In the genomic region with DNA sequence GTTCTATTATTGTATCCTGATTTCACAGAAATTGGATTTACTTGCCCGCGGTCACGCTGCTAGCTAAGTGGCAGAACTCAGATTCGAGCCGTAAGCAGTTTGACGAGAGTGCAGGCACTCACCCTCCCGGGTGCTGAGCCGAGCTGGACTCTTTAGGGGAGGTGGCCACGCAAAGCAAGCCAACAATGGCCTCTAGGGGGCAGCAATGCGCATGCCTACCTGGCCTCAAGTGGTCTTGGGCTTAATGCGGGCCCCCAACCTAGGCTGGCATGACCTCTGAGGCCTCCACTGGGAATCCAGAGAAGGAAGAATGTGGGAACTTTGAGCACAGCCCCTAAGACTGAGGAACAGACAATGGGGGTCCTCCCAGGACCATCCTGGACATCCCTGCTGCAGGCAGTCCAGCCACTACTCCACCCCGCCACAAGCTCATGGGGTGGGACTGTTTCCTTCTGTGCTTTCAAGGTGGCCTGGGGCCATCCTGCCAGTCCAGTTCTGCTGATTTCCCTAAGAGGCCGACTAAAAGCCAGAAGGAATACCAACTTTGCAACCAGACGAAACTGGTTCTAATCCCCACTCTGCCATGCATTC, we compare ENCODE assay signal across 8 cellular contexts.
DNase-seq lines count a peak whose midpoint lies in the region; ATAC-seq and TF ChIP-seq lines count a peak whose summit lies in the region.

No MANE protein-coding gene starts in this region.

- TF ChIP-seq EP300 in neural cell (conservative IDR thresholded peaks at IDR 0.05; ENCODE audit: poor library complexity, severe bottlenecking), result no peak

- H3K27me3 Mint-ChIP-seq in CD4-positive, CD25-positive, alpha-beta regulatory T cell, result no peaks in the 10 kb centered on the region
- no peaks in the 10 kb centered on the region for H3K27me3 Mint-ChIP-seq in activated CD4-positive, alpha-beta memory T cell treated with anti-CD3 and anti-CD28 coated beads for 36 hours

- no peaks in the 10 kb centered on the region for H3K79me2 ChIP-seq in neural cell (replicated peaks; ENCODE audit: insufficient read depth, low read length)

- no peak overlapping the region for H3K27ac Mint-ChIP-seq in CD4-positive, CD25-positive, alpha-beta regulatory T cell
- H3K27ac Mint-ChIP-seq in activated CD4-positive, alpha-beta memory T cell treated with anti-CD3 and anti-CD28 coated beads for 36 hours, result no peak overlapping the region

- no peak for TF ChIP-seq RAD21 in neural cell (conservative IDR thresholded peaks at IDR 0.05)

- intact Hi-C loops in activated CD4-positive, alpha-beta memory T cell treated with anti-CD3 and anti-CD28 coated beads for 36 hours (cut with micrococcal nuclease), result loop anchor here (5.0 kb wide), 1 partner anchor 273 kb away; no protein-coding TSS in a partner anchor

- no peak overlapping the region for H3K4me3 ChIP-seq in CD4-positive, CD25-positive, alpha-beta regulatory T cell (ENCODE audit: low read depth, low read length)
- no peak overlapping the region for H3K4me3 ChIP-seq in LNCaP clone FGC (ENCODE audit: low read depth, low read length)
- H3K4me3 ChIP-seq in neural cell (ENCODE audit: low read length), result no peak overlapping the region

- no peak overlapping the region for H3K9ac ChIP-seq in neural cell (ENCODE audit: low read length)

- peaks cover 0 to 4% (median 1%) of the 10 kb centered on the region in 4 donors for H3K4me1 Mint-ChIP-seq in CD4-positive, CD25-positive, alpha-beta regulatory T cell
- no peaks in the 10 kb centered on the region for H3K4me1 Mint-ChIP-seq in activated CD4-positive, alpha-beta memory T cell treated with anti-CD3 and anti-CD28 coated beads for 36 hours (ENCODE audit: low read depth)

- H4K20me1 ChIP-seq in neural cell (ENCODE audit: insufficient read depth), result no peaks in the 10 kb centered on the region

- H2AFZ ChIP-seq in neural cell (ENCODE audit: low read depth, low read length), result no peak overlapping the region

- no peak for ATAC-seq in CD4-positive, CD25-positive, alpha-beta regulatory T cell (ENCODE audit: low read depth in 2 of 2)
- ATAC-seq in esophagus mucosa, result peak; percentile 36
- no peak for ATAC-seq in HG03139 (IDR thresholded peaks at IDR 0.05; ENCODE audit: unreplicated experiment)

- peaks cover 29% of the 10 kb centered on the region for H3K36me3 ChIP-seq in CD4-positive, CD25-positive, alpha-beta regulatory T cell (ENCODE audit: control insufficient read depth, insufficient read depth, low read length)
- peaks cover 7% of the 10 kb centered on the region for H3K36me3 ChIP-seq in neural cell (ENCODE audit: insufficient read depth, low read length)

- H3K4me3 Mint-ChIP-seq in CD4-positive, CD25-positive, alpha-beta regulatory T cell, result no peak overlapping the region
- H3K4me3 Mint-ChIP-seq in activated CD4-positive, alpha-beta memory T cell treated with anti-CD3 and anti-CD28 coated beads for 36 hours, result no peak overlapping the region

- POLR2A ChIA-PET in activated CD4-positive, alpha-beta memory T cell treated with anti-CD3 and anti-CD28 coated beads for 36 hours (lab: Charles Lee), result no interaction called here

- no peaks in the 10 kb centered on the region for H3K9me3 Mint-ChIP-seq in CD4-positive, CD25-positive, alpha-beta regulatory T cell
- no peaks in the 10 kb centered on the region for H3K9me3 Mint-ChIP-seq in activated CD4-positive, alpha-beta memory T cell treated with anti-CD3 and anti-CD28 coated beads for 36 hours

- no peak overlapping the region for H3K4me2 ChIP-seq in neural cell (ENCODE audit: low read length)

- peak; percentile 18 to 65 (median 36) for DNase-seq in CD4-positive, CD25-positive, alpha-beta regulatory T cell
- no peak for DNase-seq in LNCaP clone FGC (ENCODE audit: low read depth)
- peak; percentile 69 for DNase-seq in activated CD4-positive, alpha-beta memory T cell treated with anti-CD3 and anti-CD28 coated beads for 36 hours
- peak in 35 of 49 donors; percentile 2 to 61 (median 33) for DNase-seq in substantia nigra (lab: John Stamatoyannopoulos, UW)
- no peak for DNase-seq in NCI-H226

- H3K4me1 ChIP-seq in CD4-positive, CD25-positive, alpha-beta regulatory T cell (ENCODE audit: control insufficient read depth, insufficient read depth, low read length, poor library complexity, severe bottlenecking), result no peaks in the 10 kb centered on the region

- no peaks in the 10 kb centered on the region for H3F3A ChIP-seq in neural cell (ENCODE audit: insufficient read depth, low read length, poor library complexity, severe bottlenecking)

- no peaks in the 10 kb centered on the region for H3K9me3 ChIP-seq in CD4-positive, CD25-positive, alpha-beta regulatory T cell (ENCODE audit: control insufficient read depth in 2 of 2, low read length in 2 of 2)
- H3K9me3 ChIP-seq in neural cell (ENCODE audit: low read length), result no peaks in the 10 kb centered on the region

- no peaks in the 10 kb centered on the region for H3K27me3 ChIP-seq in CD4-positive, CD25-positive, alpha-beta regulatory T cell (ENCODE audit: control insufficient read depth, insufficient read depth, low read length)
- H3K27me3 ChIP-seq in neural cell (ENCODE audit: insufficient read depth, low read depth, low read length), result no peaks in the 10 kb centered on the region

- peaks cover 39% of the 10 kb centered on the region for H3K36me3 Mint-ChIP-seq in CD4-positive, CD25-positive, alpha-beta regulatory T cell
- H3K36me3 Mint-ChIP-seq in activated CD4-positive, alpha-beta memory T cell treated with anti-CD3 and anti-CD28 coated beads for 36 hours, result peaks cover 16% of the 10 kb centered on the region

- no peak overlapping the region for H3K27ac ChIP-seq in CD4-positive, CD25-positive, alpha-beta regulatory T cell (ENCODE audit: insufficient read depth, low read length, poor library complexity, severe bottlenecking)
- H3K27ac ChIP-seq in neural cell (ENCODE audit: low read length), result no peak overlapping the region
- no peak overlapping the region for H3K27ac ChIP-seq in substantia nigra (ENCODE audit: low read depth, low read length, poor library complexity, severe bottlenecking)

- H3K9me2 ChIP-seq in neural cell (ENCODE audit: insufficient read depth, low read length), result no peaks in the 10 kb centered on the region

- CTCF ChIA-PET in activated CD4-positive, alpha-beta memory T cell treated with anti-CD3 and anti-CD28 coated beads for 36 hours (lab: Charles Lee), result interaction anchor here (0.6 to 2.2 kb wide), 18 partner anchors 10 to 385 kb away, joined by 3 to 24 read pairs (median 4); no protein-coding TSS in a partner anchor

- TF ChIP-seq CTCF in LNCaP clone FGC (IDR thresholded peaks at IDR 0.05; ENCODE audit: control insufficient read depth, extremely low read depth, insufficient read depth), result peak; percentile 43
- peak; percentile 24 for TF ChIP-seq CTCF in neural cell (IDR thresholded peaks at IDR 0.05; ENCODE audit: poor library complexity, severe bottlenecking)

TF ChIP-seq in neural cell, 6 proteins besides CTCF, POLR2A, EP300 and RAD21:
- TF ChIP-seq POLR2AphosphoS5 (IDR thresholded peaks at IDR 0.05) (no peak), EZH2 (IDR thresholded peaks at IDR 0.05; ENCODE audit: borderline replicate concordance, insufficient read depth, low read length, poor library complexity, severe bottlenecking) (no peak), SMC3 (conservative IDR thresholded peaks at IDR 0.05; ENCODE audit: poor library complexity) (no peak), MXI1 (conservative IDR thresholded peaks at IDR 0.05; ENCODE audit: poor library complexity, severe bottlenecking) (no peak), TAF1 (IDR thresholded peaks at IDR 0.05; ENCODE audit: low read depth) (no peak)
- TF ChIP-seq, protein P1, sequence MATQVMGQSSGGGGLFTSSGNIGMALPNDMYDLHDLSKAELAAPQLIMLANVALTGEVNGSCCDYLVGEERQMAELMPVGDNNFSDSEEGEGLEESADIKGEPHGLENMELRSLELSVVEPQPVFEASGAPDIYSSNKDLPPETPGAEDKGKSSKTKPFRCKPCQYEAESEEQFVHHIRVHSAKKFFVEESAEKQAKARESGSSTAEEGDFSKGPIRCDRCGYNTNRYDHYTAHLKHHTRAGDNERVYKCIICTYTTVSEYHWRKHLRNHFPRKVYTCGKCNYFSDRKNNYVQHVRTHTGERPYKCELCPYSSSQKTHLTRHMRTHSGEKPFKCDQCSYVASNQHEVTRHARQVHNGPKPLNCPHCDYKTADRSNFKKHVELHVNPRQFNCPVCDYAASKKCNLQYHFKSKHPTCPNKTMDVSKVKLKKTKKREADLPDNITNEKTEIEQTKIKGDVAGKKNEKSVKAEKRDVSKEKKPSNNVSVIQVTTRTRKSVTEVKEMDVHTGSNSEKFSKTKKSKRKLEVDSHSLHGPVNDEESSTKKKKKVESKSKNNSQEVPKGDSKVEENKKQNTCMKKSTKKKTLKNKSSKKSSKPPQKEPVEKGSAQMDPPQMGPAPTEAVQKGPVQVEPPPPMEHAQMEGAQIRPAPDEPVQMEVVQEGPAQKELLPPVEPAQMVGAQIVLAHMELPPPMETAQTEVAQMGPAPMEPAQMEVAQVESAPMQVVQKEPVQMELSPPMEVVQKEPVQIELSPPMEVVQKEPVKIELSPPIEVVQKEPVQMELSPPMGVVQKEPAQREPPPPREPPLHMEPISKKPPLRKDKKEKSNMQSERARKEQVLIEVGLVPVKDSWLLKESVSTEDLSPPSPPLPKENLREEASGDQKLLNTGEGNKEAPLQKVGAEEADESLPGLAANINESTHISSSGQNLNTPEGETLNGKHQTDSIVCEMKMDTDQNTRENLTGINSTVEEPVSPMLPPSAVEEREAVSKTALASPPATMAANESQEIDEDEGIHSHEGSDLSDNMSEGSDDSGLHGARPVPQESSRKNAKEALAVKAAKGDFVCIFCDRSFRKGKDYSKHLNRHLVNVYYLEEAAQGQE (IDR thresholded peaks at IDR 0.05; ENCODE audit: borderline replicate concordance), result no peak

Comparison
In these comparisons a context has a peak if more than half of its experiments do, and no peak if none do; other contexts are left out.
1. DNase-seq: peak in CD4-positive, CD25-positive, alpha-beta regulatory T cell (3 of 3), activated CD4-positive, alpha-beta memory T cell treated with anti-CD3 and anti-CD28 coated beads for 36 hours (single experiment) and substantia nigra (35 of 49); none in LNCaP clone FGC (single experiment) and NCI-H226 (single experiment).